ENCODE assay signal across 10 cellular contexts in the genomic region with DNA sequence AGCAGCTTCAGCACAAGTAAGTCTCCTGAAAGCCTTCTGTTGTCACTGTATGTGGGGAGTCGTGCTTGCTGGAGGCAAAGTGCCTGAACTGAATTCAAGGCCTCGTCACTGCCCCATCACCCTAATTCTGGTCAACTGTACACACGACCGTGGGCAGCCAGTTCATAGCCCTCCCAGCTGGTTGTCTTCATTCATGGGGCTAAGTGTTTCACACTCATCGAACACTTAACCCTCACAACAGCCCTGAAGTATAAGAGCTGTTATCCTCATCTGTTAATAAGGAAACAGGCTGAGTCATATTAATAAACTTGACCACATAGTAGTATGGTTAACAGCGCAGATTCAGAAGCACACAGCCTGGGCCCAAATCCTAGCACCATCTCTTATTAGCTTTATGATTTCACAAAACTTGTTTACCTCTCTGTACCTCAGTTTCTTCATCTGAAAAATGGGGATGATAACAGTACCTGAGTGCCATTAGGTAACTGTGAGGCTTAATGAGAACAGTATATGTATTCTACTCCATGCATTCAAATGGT.
DNase-seq lines count a peak whose midpoint lies in the region; ATAC-seq, FAIRE-seq and TF ChIP-seq lines count a peak whose summit lies in the region.
"Had no signal": no experiment of that assay in that cellular context is flagged by ENCODE, and none has a peak within 500 bp of the region (broad histone marks: within the 10 kb centered on the region; RNA-seq: fewer than 3 reads in every experiment).

No MANE protein-coding gene starts in this region.

- H3K9me3 Mint-ChIP-seq in astrocyte (ENCODE audit: unreplicated experiment), result peaks cover 1% of the 10 kb centered on the region

- H3K4me1 ChIP-seq in astrocyte (ENCODE audit: insufficient read depth, low read length) (peaks cover 17% of the 10 kb centered on the region), spleen (peaks cover 0 to 10% (median 3%) of the 10 kb centered on the region in 6 donors)

- no peak overlapping the region for H3K4me3 Mint-ChIP-seq in astrocyte (ENCODE audit: unreplicated experiment)

- no peaks in the 10 kb centered on the region for H3K27me3 Mint-ChIP-seq in astrocyte (ENCODE audit: low read depth, unreplicated experiment)

- intact Hi-C loops in spleen (cut with DNase I; ENCODE audit: low total_unique reads), result no loop called here

- DNase-seq in astrocyte (ENCODE audit: low read depth) (peak; percentile 70), iris pigment epithelial cell (ENCODE audit: low read depth) (peak; percentile 65), spleen (no peak), anterior cingulate cortex (lab: John Stamatoyannopoulos, UW) (no peak)
- DNase-seq: activated CD4-positive, alpha-beta T cell treated with anti-CD3 and anti-CD28 coated beads, Interleukin-2, amount 50 U/mL, for 1 hour; DMS79 treated with DMSO at 0.1 percent for 48 hours had no signal

- peak overlapping the region; percentile 73 for H3K9ac ChIP-seq in astrocyte (ENCODE audit: low read length)

- H3K9me3 ChIP-seq in astrocyte (ENCODE audit: insufficient read depth, low read depth, low read length) (no peaks in the 10 kb centered on the region), spleen (no peaks in the 10 kb centered on the region)

- peak overlapping the region; percentile 62 for H3K4me2 ChIP-seq in astrocyte (ENCODE audit: low read length)

- peak; percentile 45 for FAIRE-seq in astrocyte (lab: Jason Lieb, UNC)

- H3K4me3 ChIP-seq in astrocyte (ENCODE audit: insufficient read depth, low read depth, low read length), result peak overlapping the region; percentile 12
- H3K4me3 ChIP-seq in spleen, result no peak overlapping the region

- TF ChIP-seq CTCF in astrocyte (IDR thresholded peaks at IDR 0.05; ENCODE audit: insufficient read depth, low read depth, low read length) (no peak), spleen (IDR thresholded peaks at IDR 0.05 in 8 of 11, conservative IDR thresholded peaks at IDR 0.05 in 3 of 11) (no peak)

- H3K27me3 ChIP-seq in astrocyte (ENCODE audit: insufficient read depth, low read length) (no peaks in the 10 kb centered on the region), spleen (replicated peaks in 1 of 7) (no peaks in the 10 kb centered on the region)

- peak overlapping the region; percentile 37 for H2AFZ ChIP-seq in astrocyte (ENCODE audit: low read depth, low read length)

- ATAC-seq in GM19035 (IDR thresholded peaks at IDR 0.05; ENCODE audit: unreplicated experiment), result peak; percentile 59
- no peak for ATAC-seq in GM19455 (IDR thresholded peaks at IDR 0.05; ENCODE audit: unreplicated experiment)
- ATAC-seq in GM18909 (IDR thresholded peaks at IDR 0.05; ENCODE audit: poor library complexity, unreplicated experiment), result no peak
- ATAC-seq in GM21423 (IDR thresholded peaks at IDR 0.05; ENCODE audit: unreplicated experiment), result no peak

- no peaks in the 10 kb centered on the region for H3K36me3 ChIP-seq in astrocyte (ENCODE audit: insufficient read depth, low read length)
- peaks cover 0 to 8% (median 0%) of the 10 kb centered on the region in 6 donors for H3K36me3 ChIP-seq in spleen

- peak overlapping the region; percentile 96 for H3K27ac ChIP-seq in astrocyte (ENCODE audit: low read depth, low read length)
- H3K27ac ChIP-seq in spleen, result peak overlapping the region in 7 of 8 donors; percentile 24 to 58 (median 55)

- H3K27ac Mint-ChIP-seq in astrocyte (ENCODE audit: unreplicated experiment), result peak overlapping the region; percentile 96

- no peaks in the 10 kb centered on the region for H3K79me2 ChIP-seq in astrocyte (ENCODE audit: insufficient read depth, low read length)

- WGBS in spleen, 5 donors, result 66 to 88% (median 80%) methylated on average over 6 of the region's 6 CpGs

- TF ChIP-seq POLR2A in spleen (IDR thresholded peaks at IDR 0.05), result no peak

- peaks cover 11% of the 10 kb centered on the region for H3K36me3 Mint-ChIP-seq in astrocyte (ENCODE audit: low read depth, unreplicated experiment)

- no peaks in the 10 kb centered on the region for H4K20me1 ChIP-seq in astrocyte (ENCODE audit: insufficient read depth, low read length)

- peaks cover 24% of the 10 kb centered on the region for H3K4me1 Mint-ChIP-seq in astrocyte (ENCODE audit: low read depth, unreplicated experiment)

Comparison
In these comparisons a context has a peak if more than half of its experiments do, and no peak if none do; other contexts are left out.
1. DNase-seq: peak in astrocyte (single experiment) and iris pigment epithelial cell (single experiment); none in spleen (single experiment) and anterior cingulate cortex (0 of 58).